25 cellular contexts compared by ENCODE assay signal in the genomic region with DNA sequence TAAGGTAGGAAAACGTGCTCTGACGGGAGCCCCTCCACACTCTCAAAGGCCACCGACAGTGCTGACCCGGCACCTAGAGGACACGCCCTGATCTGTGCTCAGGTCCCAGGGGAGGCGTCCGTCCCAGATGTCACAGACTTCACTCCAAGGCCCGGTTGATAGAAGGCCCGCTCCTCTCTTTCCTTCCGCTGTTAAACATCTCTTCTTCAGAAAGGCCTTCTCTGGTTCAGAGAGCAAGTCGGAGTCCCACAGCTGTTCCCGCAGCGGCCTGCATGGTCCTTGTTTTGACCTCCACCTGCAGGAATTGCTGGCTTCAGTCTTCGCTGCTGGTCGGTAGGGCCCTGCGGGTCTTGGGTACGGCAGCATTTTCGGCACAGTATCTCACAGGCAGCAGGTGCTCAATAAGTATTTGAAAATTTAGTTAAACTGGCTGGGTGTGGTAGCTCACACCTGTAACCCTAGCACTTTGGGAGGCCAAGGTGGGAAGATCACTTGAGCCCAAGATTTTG.
"Had no signal": no experiment of that assay in that cellular context is flagged by ENCODE, and none has a peak within 500 bp of the region (broad histone marks: within the 10 kb centered on the region; RNA-seq: fewer than 3 reads in every experiment).

No MANE protein-coding gene starts in this region.

- H3K4me1 ChIP-seq: left lung, lower lobe of right lung, prostate gland, suprapubic skin, tibial artery had no signal

- H3K36me3 Mint-ChIP-seq: natural killer cell had no signal

- H3K36me3 ChIP-seq: left lung, lower lobe of right lung, neutrophil, prostate gland, suprapubic skin, tibial artery had no signal

- H3K4me3 ChIP-seq: left lung, lower lobe of right lung, prostate gland, smooth muscle cell, suprapubic skin, tibial artery had no signal

- H3K9me3 ChIP-seq: left lung, lower lobe of right lung, neutrophil, prostate gland, suprapubic skin, tibial artery had no signal

- H3K27me3 ChIP-seq: left lung, suprapubic skin, tibial artery had no signal

- ATAC-seq: activated naive CD8-positive, alpha-beta T cell treated with anti-CD3 and anti-CD28 coated beads, Interleukin-2, amount 50 U/mL, for 24 hours; left lung; lower lobe of right lung; natural killer cell had no signal

- H3K27ac ChIP-seq: left lung, lower lobe of right lung, neutrophil, prostate gland, suprapubic skin, tibial artery had no signal

- H3K4me2 ChIP-seq: smooth muscle cell had no signal

- FAIRE-seq: bronchial epithelial cell, colon, endometrium, frontal cortex had no signal

- DNase-seq: activated CD4-positive, alpha-beta T cell treated with anti-CD3 and anti-CD28 coated beads for 48 hours; activated CD4-positive, alpha-beta T cell treated with anti-CD3 and anti-CD28 coated beads, Interleukin-2, amount 50 U/mL, for 48 hours; activated gamma-delta T cell; activated naive CD8-positive, alpha-beta T cell treated with anti-CD3 and anti-CD28 coated beads, Interleukin-2, amount 50 U/mL, for 24 hours; amygdala; dermis blood vessel endothelial cell; effector CD4-positive, alpha-beta T cell; left lung; lower lobe of right lung; mesendoderm; natural killer cell; retina; stimulated activated CD4-positive, alpha-beta T cell treated with anti-CD3 and anti-CD28 coated beads, Interleukin-1b, Interleukin-23, amount 100 ng/mL, for 48 hours; stimulated activated naive CD4-positive, alpha-beta T cell; T-helper 1 cell had no signal

- H3K4me3 Mint-ChIP-seq: activated naive CD4-positive, alpha-beta T cell treated with anti-CD3 and anti-CD28 coated beads, Interleukin-2, amount 50 U/mL, for 24 hours; activated naive CD8-positive, alpha-beta T cell treated with anti-CD3 and anti-CD28 coated beads, Interleukin-2, amount 50 U/mL, for 24 hours; natural killer cell had no signal

- H3K27me3 Mint-ChIP-seq: activated naive CD4-positive, alpha-beta T cell treated with anti-CD3 and anti-CD28 coated beads, Interleukin-2, amount 50 U/mL, for 24 hours had no signal

- H3K27ac Mint-ChIP-seq: activated naive CD4-positive, alpha-beta T cell treated with anti-CD3 and anti-CD28 coated beads, Interleukin-2, amount 50 U/mL, for 24 hours; activated naive CD8-positive, alpha-beta T cell treated with anti-CD3 and anti-CD28 coated beads, Interleukin-2, amount 50 U/mL, for 24 hours; natural killer cell had no signal

- H3K9me3 Mint-ChIP-seq: activated naive CD4-positive, alpha-beta T cell treated with anti-CD3 and anti-CD28 coated beads, Interleukin-2, amount 50 U/mL, for 24 hours; activated naive CD8-positive, alpha-beta T cell treated with anti-CD3 and anti-CD28 coated beads, Interleukin-2, amount 50 U/mL, for 24 hours; natural killer cell had no signal
